ENCODE assay signal across 24 cellular contexts in the genomic region with DNA sequence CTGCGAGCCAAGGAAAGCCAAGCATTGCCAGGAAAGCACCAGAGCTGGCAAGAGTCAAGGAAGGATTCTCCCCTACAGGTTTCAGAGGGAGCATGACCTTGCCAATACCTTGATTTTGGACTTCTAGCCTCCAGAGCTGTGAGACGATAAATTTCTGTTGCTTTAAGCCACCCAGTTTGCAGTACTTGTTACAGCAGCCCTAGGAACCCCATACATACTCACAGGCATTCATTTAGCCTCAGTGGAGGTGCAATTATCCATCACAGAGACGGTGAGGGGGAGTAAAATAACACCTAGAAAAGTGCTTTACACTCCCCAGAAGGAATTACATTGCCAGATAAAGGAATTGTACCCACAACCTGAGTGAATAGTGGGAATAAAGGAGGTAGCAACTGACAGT.
DNase-seq lines count a peak whose midpoint lies in the region; ATAC-seq, FAIRE-seq and TF ChIP-seq lines count a peak whose summit lies in the region.
"Had no signal": no experiment of that assay in that cellular context is flagged by ENCODE, and none has a peak within 500 bp of the region (broad histone marks: within the 10 kb centered on the region; RNA-seq: fewer than 3 reads in every experiment).

No MANE protein-coding gene starts in this region.

- H3K9me3 ChIP-seq in HepG2 (ENCODE audit: low read length) (no peaks in the 10 kb centered on the region), right lobe of liver (no peaks in the 10 kb centered on the region), K562 (replicated peaks; ENCODE audit: control insufficient read depth, insufficient read depth, low read depth, low read length) (no peaks in the 10 kb centered on the region)
- H3K9me3 ChIP-seq: BE2C had no signal

- H3K4me2 ChIP-seq in HepG2 (ENCODE audit: low read depth, low read length) (no peak overlapping the region), K562 (ENCODE audit: insufficient read depth, low read length) (no peak overlapping the region)
- H3K4me2 ChIP-seq: BLaER1 had no signal

- in situ Hi-C loops in HepG2 (cut with HindIII; ENCODE audit: extremely low pct_ligation_motif_present, low pct_unique_long_range_greater_than_20kb) (no loop called here), K562 (cut with MboI) (no loop called here)

- no peak for TF ChIP-seq RAD21 in HepG2 (CRISPR knock-in tag; IDR thresholded peaks at IDR 0.05)
- TF ChIP-seq RAD21 in K562 (CRISPR knock-in tag; conservative IDR thresholded peaks at IDR 0.05 in 1 of 2, IDR thresholded peaks at IDR 0.05 in 1 of 2) = no peak

- H3K4me3 ChIP-seq in HepG2 (replicated peaks in 1 of 3; ENCODE audit: insufficient read depth in 1 of 3, low read depth in 2 of 3, low read length in 3 of 3) (no peak overlapping the region), right lobe of liver (no peak overlapping the region), K562 (no peak overlapping the region)
- H3K4me3 ChIP-seq: BLaER1, GM12878 had no signal

- no peaks in the 10 kb centered on the region for H3K9me1 ChIP-seq in K562 (ENCODE audit: control insufficient read depth, insufficient read depth, low read length)

- no peak overlapping the region for H3K9ac ChIP-seq in HepG2 (ENCODE audit: insufficient read depth, low read depth, low read length)
- H3K9ac ChIP-seq in K562 (ENCODE audit: insufficient read depth in 1 of 2, low read depth in 2 of 2, low read length in 2 of 2) = no peak overlapping the region
- H3K9ac ChIP-seq: BLaER1 had no signal

- intact Hi-C loops in HepG2 (cut with micrococcal nuclease; ENCODE audit: unreplicated experiment) = no loop called here
- intact Hi-C loops in right lobe of liver (cut with DNase I) = no loop called here
- intact Hi-C loops in K562 (cut with micrococcal nuclease) = no loop called here

- ATAC-seq in HepG2 = no peak
- no peak for ATAC-seq in right lobe of liver
- no peak for ATAC-seq in K562
- ATAC-seq: GM12878 had no signal

- H3K27ac ChIP-seq in HepG2 (ENCODE audit: extremely low read length, insufficient read depth, low read length) (no peak overlapping the region), right lobe of liver (no peak overlapping the region), K562 (ENCODE audit: extremely low read depth, low read depth, low read length) (no peak overlapping the region)
- H3K27ac ChIP-seq: BLaER1 had no signal

- no peak for TF ChIP-seq EP300 in HepG2 (IDR thresholded peaks at IDR 0.05; ENCODE audit: low read depth in 2 of 2, low read length in 2 of 2)
- no peak for TF ChIP-seq EP300 in HepG2 (CRISPR knock-in tag; IDR thresholded peaks at IDR 0.05; ENCODE audit: borderline replicate concordance)
- TF ChIP-seq EP300 in K562 (IDR thresholded peaks at IDR 0.05; ENCODE audit: low read length) = no peak

- WGBS in HepG2 (ENCODE audit: low lambda C conversion rate) = 29% methylated on average over 3 of the region's 3 CpGs
- WGBS in right lobe of liver (ENCODE audit: insufficient coverage, low coverage, low lambda C conversion rate, missing lambda C conversion rate) = 10% methylated on average over 1 of the region's 3 CpGs
- 31% methylated on average over 3 of the region's 3 CpGs for WGBS in K562 (ENCODE audit: insufficient coverage, low coverage, missing lambda C conversion rate)

- H2AFZ ChIP-seq in HepG2 (ENCODE audit: low read length) (no peak overlapping the region), K562 (ENCODE audit: low read depth, low read length) (no peak overlapping the region)

- H3K36me3 ChIP-seq in HepG2 (replicated peaks in 1 of 2; ENCODE audit: control insufficient read depth in 1 of 2, insufficient read depth in 2 of 2, low read length in 2 of 2) (no peaks in the 10 kb centered on the region), right lobe of liver (no peaks in the 10 kb centered on the region), K562 (ENCODE audit: control insufficient read depth, insufficient read depth, low read length) (no peaks in the 10 kb centered on the region)
- H3K36me3 ChIP-seq: BE2C, BLaER1 had no signal

- H3K27me3 ChIP-seq in HepG2 (ENCODE audit: control insufficient read depth in 1 of 2, insufficient read depth in 2 of 2, low read length in 2 of 2) (peaks cover 0 to 3% of the 10 kb centered on the region in 2 experiments; a peak in 1 of 5 replicates), right lobe of liver (no peaks in the 10 kb centered on the region), K562 (ENCODE audit: control insufficient read depth in 2 of 2, insufficient read depth in 2 of 2, low read length in 2 of 2) (no peaks in the 10 kb centered on the region)
- H3K27me3 ChIP-seq: BE2C, BLaER1 had no signal

- CTCF ChIA-PET in HepG2 (lab: Yijun Ruan, JAX; ENCODE audit: low intra/inter-chr PET ratio, low total read pairs) (no interaction called here), K562 (lab: Yijun Ruan, JAX; ENCODE audit: low intra/inter-chr PET ratio) (no interaction called here)

- no peak for DNase-seq in HepG2 (ENCODE audit: low spot score)
- DNase-seq in right lobe of liver = no peak
- DNase-seq in K562 (ENCODE audit: extremely low read depth in 1 of 4, low spot score in 3 of 4) = no peak
- no peak for DNase-seq in NCI-H146 (lab: John Stamatoyannopoulos, UW)
- no peak for DNase-seq in glomerular visceral epithelial cell (ENCODE audit: extremely low spot score)
- DNase-seq: 8988T; ACHN; BE2C; C1 segment of cervical spinal cord; CD4-positive, alpha-beta memory T cell; CD4-positive, CD25-positive, alpha-beta regulatory T cell; CD8-positive, alpha-beta memory T cell; COR-L47; DMS 273 treated with DMSO at 0.1 percent for 48 hours; DMS153; DMS53; DMS79; DND-41; EL; GDM1 had no signal

- POLR2A ChIA-PET in HepG2 (lab: Yijun Ruan, JAX) = no interaction called here
- POLR2A ChIA-PET in K562 (lab: Yijun Ruan, JAX) = interaction anchor here (0.6 kb wide), 1 partner anchor 48 kb away, joined by 3 read pairs; no protein-coding TSS in a partner anchor

- H3K79me2 ChIP-seq in HepG2 (ENCODE audit: insufficient read depth, low read length) = no peaks in the 10 kb centered on the region
- no peaks in the 10 kb centered on the region for H3K79me2 ChIP-seq in K562 (ENCODE audit: control insufficient read depth, insufficient read depth, low read length)

- FAIRE-seq in HepG2 (lab: Jason Lieb, UNC) = no peak
- no peak for FAIRE-seq in K562 (lab: Jason Lieb, UNC)
- FAIRE-seq: A204.1, GM12878, GM18507 had no signal

- TF ChIP-seq CTCF in HepG2 (CRISPR knock-in tag; IDR thresholded peaks at IDR 0.05) (no peak), right lobe of liver (IDR thresholded peaks at IDR 0.05) (no peak), K562 (IDR thresholded peaks at IDR 0.05 in 2 of 3, conservative IDR thresholded peaks at IDR 0.05 in 1 of 3; ENCODE audit: insufficient read depth in 2 of 3, low read depth in 1 of 3, low read length in 3 of 3) (no peak)

- no peaks in the 10 kb centered on the region for H3K4me1 ChIP-seq in HepG2 (ENCODE audit: insufficient read depth, low read length)
- no peaks in the 10 kb centered on the region for H3K4me1 ChIP-seq in right lobe of liver
- H3K4me1 ChIP-seq in K562 (replicated peaks in 1 of 2; ENCODE audit: control insufficient read depth in 2 of 2, insufficient read depth in 2 of 2, low read length in 2 of 2) = no peaks in the 10 kb centered on the region; a peak in 1 of 5 replicates

- no peak for TF ChIP-seq POLR2A in HepG2 (IDR thresholded peaks at IDR 0.05; ENCODE audit: insufficient read depth in 1 of 2, low read depth in 2 of 2, low read length in 2 of 2)
- no peak for TF ChIP-seq POLR2A in right lobe of liver (IDR thresholded peaks at IDR 0.05)
- TF ChIP-seq POLR2A in K562 (conservative IDR thresholded peaks at IDR 0.05) = no peak

- no TSS peak for BruUV-seq in HepG2 (replicated peaks; lab: Mats Ljungman, UMichigan)
- BruUV-seq in K562 (replicated peaks; lab: Mats Ljungman, UMichigan) = no TSS peak

- H4K20me1 ChIP-seq in HepG2 (ENCODE audit: insufficient read depth, low read length) = no peaks in the 10 kb centered on the region
- no peaks in the 10 kb centered on the region for H4K20me1 ChIP-seq in K562 (replicated peaks; ENCODE audit: control insufficient read depth, insufficient read depth, low read length)
- H4K20me1 ChIP-seq: BLaER1 had no signal

TF ChIP-seq in HepG2, 621 proteins besides CTCF, POLR2A, EP300 and RAD21 (continues in another document):
- TF ChIP-seq, protein P1, sequence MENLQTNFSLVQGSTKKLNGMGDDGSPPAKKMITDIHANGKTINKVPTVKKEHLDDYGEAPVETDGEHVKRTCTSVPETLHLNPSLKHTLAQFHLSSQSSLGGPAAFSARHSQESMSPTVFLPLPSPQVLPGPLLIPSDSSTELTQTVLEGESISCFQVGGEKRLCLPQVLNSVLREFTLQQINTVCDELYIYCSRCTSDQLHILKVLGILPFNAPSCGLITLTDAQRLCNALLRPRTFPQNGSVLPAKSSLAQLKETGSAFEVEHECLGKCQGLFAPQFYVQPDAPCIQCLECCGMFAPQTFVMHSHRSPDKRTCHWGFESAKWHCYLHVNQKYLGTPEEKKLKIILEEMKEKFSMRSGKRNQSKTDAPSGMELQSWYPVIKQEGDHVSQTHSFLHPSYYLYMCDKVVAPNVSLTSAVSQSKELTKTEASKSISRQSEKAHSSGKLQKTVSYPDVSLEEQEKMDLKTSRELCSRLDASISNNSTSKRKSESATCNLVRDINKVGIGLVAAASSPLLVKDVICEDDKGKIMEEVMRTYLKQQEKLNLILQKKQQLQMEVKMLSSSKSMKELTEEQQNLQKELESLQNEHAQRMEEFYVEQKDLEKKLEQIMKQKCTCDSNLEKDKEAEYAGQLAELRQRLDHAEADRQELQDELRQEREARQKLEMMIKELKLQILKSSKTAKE (CRISPR knock-in tag; IDR thresholded peaks at IDR 0.05; ENCODE audit: borderline replicate concordance) = no peak
- TF ChIP-seq ZNF224 (CRISPR knock-in tag; IDR thresholded peaks at IDR 0.05) (no peak), ZNF12 (CRISPR knock-in tag; IDR thresholded peaks at IDR 0.05) (peak; percentile 80)

TF ChIP-seq in K562, 482 proteins besides CTCF, POLR2A, EP300 and RAD21:
- TF ChIP-seq ZC3H11A (IDR thresholded peaks at IDR 0.05; ENCODE audit: low read depth, low read length) (no peak), ZNF12 (CRISPR knock-in tag; IDR thresholded peaks at IDR 0.05) (peak; percentile 94)
